Comparison of ENCODE assay signal across 10 cellular contexts in the genomic region with DNA sequence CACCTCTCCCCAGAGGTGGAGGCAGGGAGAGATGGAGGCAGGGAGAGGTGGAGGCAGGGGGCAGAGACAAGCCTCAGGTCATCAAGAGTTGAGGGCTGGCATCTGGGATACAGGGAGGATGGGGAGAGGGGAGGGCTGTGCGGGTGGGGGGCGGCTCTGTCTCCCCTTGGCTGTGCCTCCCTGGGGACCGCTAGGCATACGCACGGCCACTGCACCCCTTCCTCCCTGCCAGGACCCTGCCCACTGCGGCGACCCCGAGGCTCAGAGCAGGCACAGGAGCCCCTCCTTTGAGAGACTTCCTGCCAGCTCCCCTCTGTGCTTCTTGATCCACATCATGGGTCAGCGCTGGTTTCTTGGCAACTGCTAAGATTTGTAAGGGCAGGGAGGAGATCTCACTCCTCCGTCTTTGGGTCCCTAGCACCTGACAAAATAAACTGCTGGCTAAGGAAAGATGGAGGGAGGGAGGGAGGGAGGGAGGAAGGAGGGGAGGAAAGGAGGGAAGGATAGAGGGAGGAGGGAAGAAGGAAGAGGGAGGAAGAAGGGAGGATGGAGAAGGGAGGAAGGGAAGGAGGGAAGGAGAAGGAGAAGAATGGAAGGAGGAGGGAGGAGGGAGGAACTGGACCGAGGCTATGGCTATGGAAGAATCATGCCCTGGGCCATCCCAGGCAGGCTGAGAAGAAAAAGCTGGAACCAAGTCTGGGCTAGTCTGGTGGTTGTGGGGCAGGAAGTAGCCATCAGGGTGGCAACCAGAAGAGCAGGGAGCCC. TPM values are rescaled to one million over a fixed set of nuclear protein-coding genes. Genes with fewer than 3 reads are reported as not detected.
DNase-seq lines count a peak whose midpoint lies in the region; ATAC-seq and TF ChIP-seq lines count a peak whose summit lies in the region.
"Had no signal": no experiment of that assay in that cellular context is flagged by ENCODE, and none has a peak within 500 bp of the region (broad histone marks: within the 10 kb centered on the region; RNA-seq: fewer than 3 reads in every experiment).

No MANE protein-coding gene starts in this region.

- in situ Hi-C loops in astrocyte of the spinal cord (cut with HindIII; ENCODE audit: low sequenced_read_pairs) = no loop called here

- peaks cover 37% of the 10 kb centered on the region for H3K4me1 ChIP-seq in hepatocyte (ENCODE audit: insufficient read depth)

- H3K79me2 ChIP-seq in hepatocyte = no peaks in the 10 kb centered on the region

- no peak for TF ChIP-seq RAD21 in Ishikawa (IDR thresholded peaks at IDR 0.05; ENCODE audit: low read depth)

- CTCF ChIA-PET in T-cell (lab: Charles Lee) = no interaction called here

- H3K4me3 ChIP-seq in astrocyte of the spinal cord (ENCODE audit: low read depth, low read length) (no peak overlapping the region), hepatocyte (no peak overlapping the region), skin epidermis (peak overlapping the region in 2 of 7 experiments; percentile 13 to 40)

- POLR2A ChIA-PET in T-cell (lab: Charles Lee) = no interaction called here

- H3K4me2 ChIP-seq in hepatocyte = no peak overlapping the region

- no peaks in the 10 kb centered on the region for H3K27me3 Mint-ChIP-seq in T-cell

- no peak overlapping the region for H3K4me3 Mint-ChIP-seq in T-cell

- TF ChIP-seq EP300 in Ishikawa (IDR thresholded peaks at IDR 0.05; ENCODE audit: borderline replicate concordance) = no peak

- no peaks in the 10 kb centered on the region for H3K27me3 ChIP-seq in hepatocyte

- no peaks in the 10 kb centered on the region for H3K9me3 Mint-ChIP-seq in T-cell

- WGBS in hepatocyte (ENCODE audit: low lambda C conversion rate, missing lambda C conversion rate) = 53% methylated on average over 5 of the region's 11 CpGs

- no peak for ATAC-seq in T-cell (replicated peaks in 1 of 4)

- H2AFZ ChIP-seq in hepatocyte = no peak overlapping the region

- H3K27ac ChIP-seq in hepatocyte (peak overlapping the region; percentile 65), skin epidermis (peak overlapping the region in 13 of 21 experiments; percentile 18 to 84 (median 47))

- peak; percentile 57 for DNase-seq in astrocyte of the spinal cord (ENCODE audit: low read depth, low spot score)
- no peak for DNase-seq in hepatocyte (ENCODE audit: low spot score)
- DNase-seq in T-cell = no peak
- no peak for DNase-seq in NCI-H1417 (lab: John Stamatoyannopoulos, UW)
- no peak for DNase-seq in dedifferentiated amniotic fluid mesenchymal stem cell (ENCODE audit: extremely low spot score)
- DNase-seq in germinal center (ENCODE audit: low spot score) = no peak
- DNase-seq: caudate nucleus had no signal

- TF ChIP-seq CTCF in astrocyte of the spinal cord (IDR thresholded peaks at IDR 0.05; ENCODE audit: low read depth, low read length) (no peak), hepatocyte (IDR thresholded peaks at IDR 0.05; ENCODE audit: poor library complexity) (no peak)

- no peaks in the 10 kb centered on the region for H4K20me1 ChIP-seq in hepatocyte (ENCODE audit: insufficient read depth, poor library complexity, severe bottlenecking)

- H3K4me1 Mint-ChIP-seq in T-cell = peaks cover 39 to 58% (median 58%) of the 10 kb centered on the region in 3 donors

- H3K36me3 Mint-ChIP-seq in T-cell = peaks cover 2% of the 10 kb centered on the region

- no peaks in the 10 kb centered on the region for H3K9me3 ChIP-seq in hepatocyte (ENCODE audit: low read depth)

- H3K36me3 ChIP-seq in hepatocyte (replicated peaks; ENCODE audit: insufficient read depth, low read depth) = no peaks in the 10 kb centered on the region

- H3K27ac Mint-ChIP-seq in T-cell = no peak overlapping the region

- H3K9me2 ChIP-seq in hepatocyte (replicated peaks; ENCODE audit: insufficient read depth) = no peaks in the 10 kb centered on the region

TF ChIP-seq in Ishikawa, 13 proteins besides CTCF, POLR2A, EP300 and RAD21:
- TF ChIP-seq ZBTB7A (IDR thresholded peaks at IDR 0.05; ENCODE audit: low read depth) (no peak; the same call in 1 of the 2 replicates), CEBPB (IDR thresholded peaks at IDR 0.05) (no peak), CREB1 (IDR thresholded peaks at IDR 0.05; ENCODE audit: low read depth) (no peak), EGR1 (IDR thresholded peaks at IDR 0.05) (no peak), TAF1 (IDR thresholded peaks at IDR 0.05; ENCODE audit: low read depth) (no peak), NFIC (IDR thresholded peaks at IDR 0.05) (0 out of 2 replicates have a peak, but pooled peaks have one; percentile 24), FOXM1 (IDR thresholded peaks at IDR 0.05; ENCODE audit: borderline replicate concordance, low read depth) (no peak), TEAD4 (IDR thresholded peaks at IDR 0.05) (no peak)

RNA-seq across cellular contexts. Expression of a gene that starts 18.5 kb away (rescaled TPM):
- total RNA-seq in hepatocyte (not detected in 2 replicates), T-cell (under 1 TPM in 2 of 5 donors, not detected in 3; 0.10 to 0.12 TPM)
- 0.29 and 0.47 TPM in 2 replicates for polyA plus RNA-seq in hepatocyte
- total RNA-seq: lung microvascular endothelial cell had no signal

RNA-seq across cellular contexts. Expression of a gene that starts 20.3 kb away (rescaled TPM):
- total RNA-seq in hepatocyte (27.1 and 29.9 TPM in 2 replicates), T-cell (100 to 1,000 TPM; 286 to 514 (median 375) TPM)
- polyA plus RNA-seq in hepatocyte = 41.4 and 47.0 TPM in 2 replicates
- total RNA-seq: lung microvascular endothelial cell had no signal

RNA-seq across cellular contexts. Expression of a gene that starts 34.4 kb away (rescaled TPM):
- total RNA-seq in hepatocyte (0.73 and 2.4 TPM in 2 replicates), T-cell (under 1 TPM in 1 of 5 donors, not detected in 4; 0.39 TPM)
- polyA plus RNA-seq in hepatocyte = 5.5 and 10.9 TPM in 2 replicates
- total RNA-seq: lung microvascular endothelial cell had no signal

RNA-seq across cellular contexts. Expression of a gene that starts 38.4 kb away (rescaled TPM):
- total RNA-seq in hepatocyte = 2.6 and 6.3 TPM in 2 replicates
- 29.2 and 42.1 TPM in 2 replicates for polyA plus RNA-seq in hepatocyte
- total RNA-seq in T-cell = not detected
- total RNA-seq: lung microvascular endothelial cell had no signal

RNA-seq across cellular contexts. Expression of a gene that starts 46.3 kb away (rescaled TPM):
- total RNA-seq in hepatocyte (19.2 and 20.6 TPM in 2 replicates), T-cell (10 to 100 TPM; 15.9 to 22.1 (median 18.2) TPM)
- 29.9 and 41.4 TPM in 2 replicates for polyA plus RNA-seq in hepatocyte
- total RNA-seq: lung microvascular endothelial cell had no signal
